In the genomic region with DNA sequence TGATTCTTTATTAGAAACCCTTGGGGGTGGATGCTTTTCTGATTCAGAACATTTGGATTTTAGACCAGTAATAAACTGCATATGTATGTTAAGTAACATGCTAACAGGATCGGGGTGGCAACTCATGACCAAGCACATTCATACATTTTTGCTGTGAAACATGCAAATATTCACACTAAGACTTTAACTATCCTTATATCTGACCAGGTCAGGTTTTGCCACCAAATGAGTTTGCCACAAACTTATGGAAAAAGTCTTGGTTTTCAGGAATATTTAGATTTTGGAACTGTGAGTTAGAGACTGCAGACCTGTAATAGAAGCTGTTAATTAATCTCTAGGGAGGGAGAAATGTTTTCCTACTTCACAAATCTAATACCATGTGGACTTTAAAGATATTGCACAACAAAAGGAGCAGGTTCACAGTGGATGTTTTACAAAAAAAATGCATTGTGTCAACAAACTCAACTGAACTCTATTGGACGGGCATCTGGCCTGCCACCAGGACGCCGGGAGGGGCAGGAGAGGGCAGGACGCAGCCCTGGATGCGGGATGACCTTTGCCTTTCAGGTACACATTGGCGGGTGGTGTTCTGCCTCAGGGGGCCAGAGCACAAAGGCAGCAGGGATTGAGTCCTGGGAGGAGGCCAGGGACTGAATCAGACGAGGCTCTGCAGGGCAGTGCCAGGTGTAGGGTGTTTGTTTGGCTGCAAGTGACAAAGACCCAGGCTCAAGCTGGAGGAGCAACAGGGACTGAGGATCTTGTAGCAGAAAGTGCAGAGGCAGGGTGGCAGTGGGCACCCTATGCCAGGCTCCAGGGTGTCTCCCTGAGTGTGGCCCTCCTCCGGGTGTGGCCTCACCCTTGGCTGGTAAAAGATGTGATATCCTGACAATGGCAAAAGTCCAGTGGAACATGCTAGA, we compare ENCODE assay signal across 11 cellular contexts. TPM values are rescaled to one million over a fixed set of nuclear protein-coding genes. Genes with fewer than 3 reads are reported as not detected.
DNase-seq lines count a peak whose midpoint lies in the region; ATAC-seq and TF ChIP-seq lines count a peak whose summit lies in the region.
"Had no signal": no experiment of that assay in that cellular context is flagged by ENCODE, and none has a peak within 500 bp of the region (broad histone marks: within the 10 kb centered on the region; RNA-seq: fewer than 3 reads in every experiment).

No MANE protein-coding gene starts in this region.

- no peak for TF ChIP-seq CTCF in parathyroid adenoma (IDR thresholded peaks at IDR 0.05)

- ATAC-seq in HG03378 (IDR thresholded peaks at IDR 0.05; ENCODE audit: unreplicated experiment), result no peak

- no peak overlapping the region for H3K9ac ChIP-seq in parathyroid adenoma

- H3K79me2 ChIP-seq in parathyroid adenoma, result no peaks in the 10 kb centered on the region

- no peak overlapping the region for H3K4me3 ChIP-seq in parathyroid adenoma (ENCODE audit: low read depth, low read length)

- H3K27me3 ChIP-seq in parathyroid adenoma (ENCODE audit: control insufficient read depth, insufficient read depth, low read length), result no peaks in the 10 kb centered on the region

- H2AFZ ChIP-seq in parathyroid adenoma, result peak overlapping the region; percentile 28

- H3K36me3 ChIP-seq in parathyroid adenoma (ENCODE audit: control insufficient read depth, insufficient read depth, low read length), result no peaks in the 10 kb centered on the region

- H3K27ac ChIP-seq in parathyroid adenoma, result no peak overlapping the region

- no peak overlapping the region for H3K4me2 ChIP-seq in parathyroid adenoma (ENCODE audit: low read length)

- H3K9me3 ChIP-seq in parathyroid adenoma (ENCODE audit: control insufficient read depth, low read length), result no peaks in the 10 kb centered on the region

- DNase-seq in ELF-1 (ENCODE audit: low read depth, low spot score), result peak; percentile 64
- peak; percentile 50 for DNase-seq in NCI-H2196 treated with DMSO at 0.1 percent for 48 hours (lab: John Stamatoyannopoulos, UW; ENCODE audit: unreplicated experiment)
- peak; percentile 72 to 92 for DNase-seq in dermis microvascular lymphatic vessel endothelial cell (ENCODE audit: low read depth in 2 of 2)
- no peak for DNase-seq in middle frontal gyrus (ENCODE audit: extremely low spot score, low spot score)
- no peak for DNase-seq in medulla oblongata (ENCODE audit: extremely low spot score)
- DNase-seq in globus pallidus (ENCODE audit: low spot score), result no peak
- DNase-seq: activated naive CD4-positive, alpha-beta T cell; GDM1; NCI-H2029 had no signal

- no peaks in the 10 kb centered on the region for H3K4me1 ChIP-seq in parathyroid adenoma

RNA-seq across cellular contexts. Expression of a gene that starts 30.1 kb away (rescaled TPM):
- total RNA-seq in dermis microvascular lymphatic vessel endothelial cell, result 21.4 and 33.6 TPM in 2 replicates

Comparison
In these comparisons a context has a peak if more than half of its experiments do, and no peak if none do; other contexts are left out.
1. DNase-seq: peak in ELF-1 (single experiment), NCI-H2196 treated with DMSO at 0.1 percent for 48 hours (single experiment) and dermis microvascular lymphatic vessel endothelial cell (2 of 2); none in middle frontal gyrus (single experiment), medulla oblongata (single experiment) and globus pallidus (single experiment).